In the genomic region with DNA sequence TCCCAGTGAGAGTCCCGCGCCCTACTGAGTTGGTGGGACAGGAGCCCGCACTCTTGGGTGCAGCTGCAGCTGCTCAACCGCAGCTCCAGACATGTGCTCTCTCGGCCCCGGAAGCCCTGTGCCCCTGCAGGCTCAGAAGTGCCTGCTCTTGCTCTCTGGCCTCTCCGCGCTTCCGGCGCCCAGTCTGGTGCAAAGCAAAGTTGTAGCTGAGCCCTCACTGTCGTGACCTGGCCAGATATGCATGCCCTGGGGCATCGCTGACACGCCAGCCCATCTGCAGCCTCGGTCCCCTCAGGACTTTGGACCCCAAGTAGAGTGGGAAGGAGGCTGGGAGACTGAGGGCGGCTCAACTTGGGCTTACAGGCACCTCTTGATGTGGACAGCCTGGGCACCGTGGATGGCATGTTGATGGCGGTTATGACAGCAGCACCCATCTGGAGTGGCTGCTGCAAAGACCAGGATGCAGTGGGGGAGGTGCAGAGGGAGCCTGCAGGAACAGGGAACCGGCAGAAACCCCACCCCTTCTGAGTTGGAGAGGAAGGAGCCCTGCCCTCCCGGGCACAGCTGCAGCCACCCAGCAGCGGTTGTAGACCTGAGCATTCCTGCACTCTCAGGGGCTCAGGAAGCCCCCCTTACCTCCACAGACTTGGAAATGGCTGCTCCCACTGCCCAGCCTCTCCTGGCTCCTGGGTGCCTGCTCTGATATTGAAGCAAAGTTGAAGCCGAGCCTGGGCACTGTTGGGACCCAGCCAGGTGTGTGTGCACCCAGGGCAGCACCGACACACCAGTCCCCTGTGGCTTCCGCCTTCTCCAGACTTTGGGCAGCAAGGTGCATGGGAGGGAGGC, we compare ENCODE assay signal across 18 cellular contexts.
DNase-seq lines count a peak whose midpoint lies in the region; ATAC-seq and TF ChIP-seq lines count a peak whose summit lies in the region.
"Had no signal": no experiment of that assay in that cellular context is flagged by ENCODE, and none has a peak within 500 bp of the region (broad histone marks: within the 10 kb centered on the region; RNA-seq: fewer than 3 reads in every experiment).

No MANE protein-coding gene starts in this region.

- H3F3A ChIP-seq in GM23338 (replicated peaks; ENCODE audit: low read depth) (no peaks in the 10 kb centered on the region), SK-N-SH (replicated peaks; ENCODE audit: insufficient read depth) (no peaks in the 10 kb centered on the region)

- no peaks in the 10 kb centered on the region for H3K27me3 ChIP-seq in GM23338 (ENCODE audit: insufficient read depth)
- H3K27me3 ChIP-seq in SK-N-SH (ENCODE audit: insufficient read depth) = no peaks in the 10 kb centered on the region
- no peaks in the 10 kb centered on the region for H3K27me3 ChIP-seq in osteoblast (ENCODE audit: insufficient read depth, low read length)
- H3K27me3 ChIP-seq: left lung, neutrophil, right atrium auricular region, tibial artery had no signal

- H4K20me1 ChIP-seq in GM23338 (replicated peaks; ENCODE audit: insufficient read depth) (no peaks in the 10 kb centered on the region), SK-N-SH (ENCODE audit: insufficient read depth) (no peaks in the 10 kb centered on the region), osteoblast (ENCODE audit: insufficient read depth, low read length) (no peaks in the 10 kb centered on the region)

- no peak for TF ChIP-seq RAD21 in SK-N-SH (IDR thresholded peaks at IDR 0.05; ENCODE audit: low read length)

- H3K4me3 ChIP-seq in GM23338 (no peak overlapping the region), SK-N-SH (ENCODE audit: low read depth in 2 of 2, low read length in 1 of 2) (peak overlapping the region in 1 of 2 experiments; percentile 3; a peak in 1 of 4 replicates), osteoblast (ENCODE audit: insufficient read depth, low read length) (no peak overlapping the region)
- H3K4me3 ChIP-seq: left lung, right atrium auricular region, tibial artery had no signal

- no peaks in the 10 kb centered on the region for H3K9me3 ChIP-seq in SK-N-SH
- no peaks in the 10 kb centered on the region for H3K9me3 ChIP-seq in osteoblast (ENCODE audit: low read depth, low read length)
- H3K9me3 ChIP-seq: neutrophil, right atrium auricular region, tibial artery had no signal

- H3K27ac Mint-ChIP-seq in GM23338 = no peak overlapping the region
- no peak overlapping the region for H3K27ac Mint-ChIP-seq in activated CD8-positive, alpha-beta T cell treated with anti-CD3 and anti-CD28 coated beads, Interleukin-2, amount 10 ng/mL, durations not matched to agents 7 days and 5 days
- H3K27ac Mint-ChIP-seq: effector memory CD8-positive, alpha-beta T cell; stimulated activated memory B cell treated with anti-CD40 and anti-IgM and Interleukin-4, amounts not matched to agents 10 μg/mL and 1 μg/mL and 100 μg/mL, for 72 hours had no signal

- 20% methylated on average over 10 of the region's 23 CpGs for WGBS in SK-N-SH (ENCODE audit: low lambda C conversion rate)

- 0 out of 2 replicates have a peak, but pooled peaks cover 4% of the 10 kb centered on the region for H3K9me2 ChIP-seq in GM23338 (ENCODE audit: insufficient read depth)
- H3K9me2 ChIP-seq in SK-N-SH = no peaks in the 10 kb centered on the region

- no peaks in the 10 kb centered on the region for H3K4me1 Mint-ChIP-seq in GM23338
- H3K4me1 Mint-ChIP-seq in activated CD8-positive, alpha-beta T cell treated with anti-CD3 and anti-CD28 coated beads, Interleukin-2, amount 10 ng/mL, durations not matched to agents 7 days and 5 days (ENCODE audit: low read depth) = no peaks in the 10 kb centered on the region

- no peak overlapping the region for H3K4me3 Mint-ChIP-seq in GM23338
- H3K4me3 Mint-ChIP-seq in activated CD8-positive, alpha-beta T cell treated with anti-CD3 and anti-CD28 coated beads, Interleukin-2, amount 10 ng/mL, durations not matched to agents 7 days and 5 days = no peak overlapping the region
- H3K4me3 Mint-ChIP-seq: effector memory CD8-positive, alpha-beta T cell; stimulated activated memory B cell treated with anti-CD40 and anti-IgM and Interleukin-4, amounts not matched to agents 10 μg/mL and 1 μg/mL and 100 μg/mL, for 72 hours had no signal

- H3K27me3 Mint-ChIP-seq in GM23338 (ENCODE audit: insufficient read depth, low read depth, poor library complexity) = peaks cover 5% of the 10 kb centered on the region
- H3K27me3 Mint-ChIP-seq in activated CD8-positive, alpha-beta T cell treated with anti-CD3 and anti-CD28 coated beads, Interleukin-2, amount 10 ng/mL, durations not matched to agents 7 days and 5 days (ENCODE audit: low read depth) = no peaks in the 10 kb centered on the region
- H3K27me3 Mint-ChIP-seq: effector memory CD8-positive, alpha-beta T cell; stimulated activated memory B cell treated with anti-CD40 and anti-IgM and Interleukin-4, amounts not matched to agents 10 μg/mL and 1 μg/mL and 100 μg/mL, for 72 hours had no signal

- H3K9ac ChIP-seq in SK-N-SH = no peak overlapping the region

- TF ChIP-seq EP300 in SK-N-SH (IDR thresholded peaks at IDR 0.05; ENCODE audit: borderline replicate concordance in 1 of 2, low read depth in 1 of 2, low read length in 1 of 2) = no peak

- no peaks in the 10 kb centered on the region for H3K9me3 Mint-ChIP-seq in GM23338
- no peaks in the 10 kb centered on the region for H3K9me3 Mint-ChIP-seq in activated CD8-positive, alpha-beta T cell treated with anti-CD3 and anti-CD28 coated beads, Interleukin-2, amount 10 ng/mL, durations not matched to agents 7 days and 5 days (ENCODE audit: insufficient read depth)
- H3K9me3 Mint-ChIP-seq: stimulated activated memory B cell treated with anti-CD40 and anti-IgM and Interleukin-4, amounts not matched to agents 10 μg/mL and 1 μg/mL and 100 μg/mL, for 72 hours had no signal

- CTCF ChIA-PET in SK-N-SH (lab: Yijun Ruan, JAX) = no interaction called here
- CTCF ChIA-PET in activated CD8-positive, alpha-beta T cell treated with anti-CD3 and anti-CD28 coated beads, Interleukin-2, amount 10 ng/mL, durations not matched to agents 7 days and 5 days (lab: Charles Lee) = no interaction called here

- H3K4me1 ChIP-seq in GM23338 (ENCODE audit: insufficient read depth) = no peaks in the 10 kb centered on the region
- H3K4me1 ChIP-seq in SK-N-SH (ENCODE audit: control insufficient read depth in 1 of 2, insufficient read depth in 2 of 2, low read depth in 1 of 2, low read length in 1 of 2) = no peaks in the 10 kb centered on the region; a peak in 1 of 4 replicates
- H3K4me1 ChIP-seq in osteoblast (ENCODE audit: insufficient read depth, low read length) = no peaks in the 10 kb centered on the region
- H3K4me1 ChIP-seq: left lung, right atrium auricular region, tibial artery had no signal

- H2AFZ ChIP-seq in GM23338 (peak overlapping the region; percentile 72; the same call in 1 of the 2 replicates), SK-N-SH (ENCODE audit: low read depth) (no peak overlapping the region), osteoblast (ENCODE audit: low read length) (no peak overlapping the region)

- H3K36me3 ChIP-seq in GM23338 (ENCODE audit: insufficient read depth) (no peaks in the 10 kb centered on the region), SK-N-SH (replicated peaks in 1 of 2; ENCODE audit: control insufficient read depth in 1 of 2, insufficient read depth in 2 of 2, low read length in 1 of 2) (no peaks in the 10 kb centered on the region), osteoblast (ENCODE audit: insufficient read depth, low read length) (no peaks in the 10 kb centered on the region)
- H3K36me3 ChIP-seq: left lung, neutrophil, right atrium auricular region, tibial artery had no signal

- TF ChIP-seq CTCF in GM23338 (conservative IDR thresholded peaks at IDR 0.05; ENCODE audit: low read depth in 2 of 2) (no peak), SK-N-SH (IDR thresholded peaks at IDR 0.05) (no peak), osteoblast (IDR thresholded peaks at IDR 0.05; ENCODE audit: extremely low read depth, low read depth, low read length) (no peak)

- DNase-seq in GM23338 (ENCODE audit: low spot score) (peak; percentile 26), NCI-H1105 (lab: John Stamatoyannopoulos, UW) (peak; percentile 37), SK-N-SH (peak; percentile 27), osteoblast (ENCODE audit: insufficient read length, low spot score, missing footprints) (peak; percentile 26), glomerular visceral epithelial cell (ENCODE audit: extremely low spot score) (no peak), NK-92 (lab: John Stamatoyannopoulos, UW; ENCODE audit: unreplicated experiment) (no peak)
- DNase-seq in activated CD8-positive, alpha-beta T cell treated with anti-CD3 and anti-CD28 coated beads, Interleukin-2, amount 10 ng/mL, durations not matched to agents 7 days and 5 days = no peak
- DNase-seq: activated CD4-positive, alpha-beta T cell treated with anti-CD3 and anti-CD28 coated beads, Interleukin-2, amount 50 U/mL, for 1 hour; activated naive CD4-positive, alpha-beta T cell treated with Interleukin-2 at 50 U/mL for 16 hours; activated T-cell treated with anti-CD3 and anti-CD28 coated beads for 4 hours; AML-193; effector memory CD8-positive, alpha-beta T cell; NCI-H82 had no signal

- POLR2A ChIA-PET in SK-N-SH (lab: Yijun Ruan, JAX) = no interaction called here
- POLR2A ChIA-PET in activated CD8-positive, alpha-beta T cell treated with anti-CD3 and anti-CD28 coated beads, Interleukin-2, amount 10 ng/mL, durations not matched to agents 7 days and 5 days (lab: Charles Lee) = no interaction called here

- H3K79me2 ChIP-seq in GM23338 (replicated peaks; ENCODE audit: insufficient read depth) (no peaks in the 10 kb centered on the region), SK-N-SH (ENCODE audit: insufficient read depth) (no peaks in the 10 kb centered on the region), osteoblast (ENCODE audit: insufficient read depth, low read length) (no peaks in the 10 kb centered on the region)

- no peak overlapping the region for H3K27ac ChIP-seq in GM23338 (ENCODE audit: low read depth)
- H3K27ac ChIP-seq in SK-N-SH (ENCODE audit: low read depth in 2 of 2, low read length in 1 of 2) = no peak overlapping the region
- H3K27ac ChIP-seq in osteoblast (ENCODE audit: low read depth, low read length) = no peak overlapping the region
- H3K27ac ChIP-seq: left lung, neutrophil, right atrium auricular region, tibial artery had no signal

- H3K36me3 Mint-ChIP-seq in GM23338 (ENCODE audit: low read depth) = no peaks in the 10 kb centered on the region
- H3K36me3 Mint-ChIP-seq in activated CD8-positive, alpha-beta T cell treated with anti-CD3 and anti-CD28 coated beads, Interleukin-2, amount 10 ng/mL, durations not matched to agents 7 days and 5 days (ENCODE audit: low read depth) = no peaks in the 10 kb centered on the region
- H3K36me3 Mint-ChIP-seq: stimulated activated memory B cell treated with anti-CD40 and anti-IgM and Interleukin-4, amounts not matched to agents 10 μg/mL and 1 μg/mL and 100 μg/mL, for 72 hours had no signal

- peak; percentile 76 for ATAC-seq in GM23338
- ATAC-seq in activated CD8-positive, alpha-beta T cell treated with anti-CD3 and anti-CD28 coated beads, Interleukin-2, amount 10 ng/mL, durations not matched to agents 7 days and 5 days = no peak
- ATAC-seq: effector memory CD8-positive, alpha-beta T cell; left lung; stimulated activated memory B cell treated with anti-CD40 and anti-IgM and Interleukin-4, amounts not matched to agents 10 μg/mL and 1 μg/mL and 100 μg/mL, for 72 hours had no signal

- H3K4me2 ChIP-seq in GM23338 (no peak overlapping the region), SK-N-SH (no peak overlapping the region; the same call in 1 of the 2 replicates), osteoblast (ENCODE audit: insufficient read depth, low read length) (no peak overlapping the region)

Comparison
In these comparisons a context has a peak if more than half of its experiments do, and no peak if none do; other contexts are left out.
1. DNase-seq: peak in GM23338 (single experiment), NCI-H1105 (single experiment), SK-N-SH (single experiment) and osteoblast (single experiment); none in glomerular visceral epithelial cell (single experiment), activated CD8-positive, alpha-beta T cell treated with anti-CD3 and anti-CD28 coated beads, Interleukin-2, amount 10 ng/mL, durations not matched to agents 7 days and 5 days (single experiment) and NK-92 (single experiment).